8 cellular contexts compared by ENCODE assay signal in genomic region chr7:28922618-28923331, GRCh38. TPM values are rescaled to one million over a fixed set of nuclear protein-coding genes. Genes with fewer than 3 reads are reported as not detected.
DNase-seq lines count a peak whose midpoint lies in the region; TF ChIP-seq lines count a peak whose summit lies in the region.

No MANE protein-coding gene starts in this region.

- no peak overlapping the region for H3K27ac ChIP-seq in HEK293 (ENCODE audit: extremely low read depth, low read depth, low read length)

- peak; percentile 55; the same call in 1 of the 2 replicates for TF ChIP-seq CTCF in HEK293 (tag by site-specific recombination; IDR thresholded peaks at IDR 0.05)

- H3K4me1 ChIP-seq in HEK293 (ENCODE audit: control insufficient read depth, insufficient read depth, low read length): no peaks in the 10 kb centered on the region; the same call in 1 of the 2 replicates

- H3K9me3 ChIP-seq in HEK293 (ENCODE audit: control insufficient read depth, insufficient read depth, low read depth, low read length): no peaks in the 10 kb centered on the region

- POLR2A ChIA-PET in HEK293 (lab: Yijun Ruan, JAX): no interaction called here

- no peaks in the 10 kb centered on the region for H3K36me3 ChIP-seq in HEK293 (ENCODE audit: control insufficient read depth in 2 of 2, insufficient read depth in 1 of 2, low read length in 2 of 2)

- DNase-seq in CMK (ENCODE audit: low read depth) (peak; percentile 44), NCI-H510A (lab: John Stamatoyannopoulos, UW) (peak; percentile 63), ecto neural progenitor cell (ENCODE audit: low spot score) (peak; percentile 78), lung microvascular endothelial cell (ENCODE audit: low read depth in 2 of 2) (peak; percentile 81 to 90), mesenteric fat pad (ENCODE audit: low spot score) (no peak)
- DNase-seq in activated CD4-positive, alpha-beta T cell treated with anti-CD3 and anti-CD28 coated beads, Interleukin-2, amount 50 U/mL, for 48 hours: peak; percentile 62 to 69
- peak; percentile 51 for DNase-seq in stimulated activated CD8-positive, alpha-beta memory T cell treated with anti-CD3 and anti-CD28 coated beads, Interleukin-15, amount 100 ng/mL, for 1 hour (ENCODE audit: low read depth)

- H3K4me3 ChIP-seq in HEK293 (ENCODE audit: low read depth, low read length): no peak overlapping the region

- CTCF ChIA-PET in HEK293 (lab: Yijun Ruan, JAX): interaction anchor here (0.6 to 9.9 kb wide), 57 partner anchors 9 to 1153 kb away, joined by 3 to 210 read pairs (median 4); partner anchors contain the start of gene TRIL

TF ChIP-seq in HEK293, 187 proteins besides CTCF, POLR2A, EP300 and RAD21:
- 0 out of 2 replicates have a peak, but pooled peaks have one; percentile 16 for TF ChIP-seq ZNF394 (tag by site-specific recombination; IDR thresholded peaks at IDR 0.05; ENCODE audit: borderline replicate concordance)
- TF ChIP-seq ZBTB20 (tag by site-specific recombination; IDR thresholded peaks at IDR 0.05): 0 out of 2 replicates have a peak, but pooled peaks have one; percentile 2
- peak; percentile 86 for TF ChIP-seq ZNF654 (tag by site-specific recombination; IDR thresholded peaks at IDR 0.05; ENCODE audit: low read depth)
- TF ChIP-seq GLIS1 (tag by site-specific recombination; IDR thresholded peaks at IDR 0.05): peak; percentile 50
- TF ChIP-seq ZBTB8A (tag by site-specific recombination; IDR thresholded peaks at IDR 0.05): no peak
- 0 out of 2 replicates have a peak, but pooled peaks have one; percentile 55 for TF ChIP-seq PRDM1 (tag by site-specific recombination; IDR thresholded peaks at IDR 0.05)
- no peak for TF ChIP-seq ZNF133 (tag by site-specific recombination; IDR thresholded peaks at IDR 0.05)

RNA-seq across cellular contexts. Expression of gene TRIL, which starts 35.4 kb away (rescaled TPM):
- total RNA-seq in lung microvascular endothelial cell (15.0 and 83.9 TPM in 2 replicates), mesenteric fat pad (3.7 TPM)
